Comparison of ENCODE assay signal across 8 cellular contexts in genomic region chr22:39502109-39502788, GRCh38. TPM values are rescaled to one million over a fixed set of nuclear protein-coding genes. Genes with fewer than 3 reads are reported as not detected.
DNase-seq lines count a peak whose midpoint lies in the region; ATAC-seq and TF ChIP-seq lines count a peak whose summit lies in the region.

Gene MIEF1, plus strand, starts transcription at chr22:39502290. Its CDS starts 9,005 bp downstream, at chr22:39511295.

- H3K27me3 ChIP-seq in ascending aorta (no peaks in the 10 kb centered on the region), right cardiac atrium (ENCODE audit: control insufficient read depth, insufficient read depth) (no peaks in the 10 kb centered on the region), rectal smooth muscle tissue (ENCODE audit: control insufficient read depth, insufficient read depth, low read length) (no peaks in the 10 kb centered on the region), vagina (no peaks in the 10 kb centered on the region)

- H3K27ac Mint-ChIP-seq in T-helper 2 cell treated with Interferon-gamma antibody and Interleukin-4, amounts not matched to agents 5 μg/mL and 100 μg/mL, for 36 hours = peak within 1 kb of the TSS; percentile 97

- DNase-seq in GM13977 (ENCODE audit: low spot score) (peak; percentile 97), NCI-H1694 treated with DMSO at 0.1 percent for 48 hours (lab: John Stamatoyannopoulos, UW) (peak; percentile 90), ascending aorta (ENCODE audit: low spot score in 2 of 2) (peak; percentile 91 to 99), right cardiac atrium (peak; percentile 98 to 99 (median 99)), vagina (ENCODE audit: extremely low spot score in 2 of 2) (peak in 1 of 2 donors; percentile 98)
- peak; percentile 93 for DNase-seq in T-helper 2 cell treated with Interferon-gamma antibody and Interleukin-4, amounts not matched to agents 5 μg/mL and 100 μg/mL, for 36 hours (ENCODE audit: low spot score)

- no peaks in the 10 kb centered on the region for H3K9me3 Mint-ChIP-seq in T-helper 2 cell treated with Interferon-gamma antibody and Interleukin-4, amounts not matched to agents 5 μg/mL and 100 μg/mL, for 36 hours

- no peaks in the 10 kb centered on the region for H3K27me3 Mint-ChIP-seq in T-helper 2 cell treated with Interferon-gamma antibody and Interleukin-4, amounts not matched to agents 5 μg/mL and 100 μg/mL, for 36 hours (ENCODE audit: low read depth)

- TF ChIP-seq POLR2A in vagina (IDR thresholded peaks at IDR 0.05) = peak in 1 of 2 donors; percentile 16

- intact Hi-C loops in ascending aorta (cut with DNase I) = loop anchor here (1.0 kb wide), 2 partner anchors 18 to 103 kb away; partner anchors contain the start of genes ATF4 and TAB1
- intact Hi-C loops in right cardiac atrium (cut with DNase I) = loop anchor here in 1 of 4 donors (10.0 kb wide), 1 partner anchor 117 kb away; no protein-coding TSS in a partner anchor
- intact Hi-C loops in vagina (cut with DNase I) = no loop called here

- H3K9me3 ChIP-seq in ascending aorta (no peaks in the 10 kb centered on the region), right cardiac atrium (ENCODE audit: control insufficient read depth, low read length) (no peaks in the 10 kb centered on the region), vagina (no peaks in the 10 kb centered on the region)

- peaks cover 28 to 31% of the 10 kb centered on the region in 2 donors for H3K36me3 ChIP-seq in ascending aorta
- peaks cover 18% of the 10 kb centered on the region for H3K36me3 ChIP-seq in rectal smooth muscle tissue (ENCODE audit: control insufficient read depth, insufficient read depth, low read length)
- H3K36me3 ChIP-seq in vagina = peaks cover 0 to 28% of the 10 kb centered on the region in 2 donors

- peaks cover 6 to 19% of the 10 kb centered on the region in 2 donors for H3K4me1 ChIP-seq in ascending aorta
- peaks cover 8% of the 10 kb centered on the region for H3K4me1 ChIP-seq in right cardiac atrium (ENCODE audit: control insufficient read depth, insufficient read depth, low read length)
- peaks cover 21% of the 10 kb centered on the region for H3K4me1 ChIP-seq in rectal smooth muscle tissue (ENCODE audit: control insufficient read depth, insufficient read depth, low read length)
- peaks cover 33% of the 10 kb centered on the region for H3K4me1 ChIP-seq in vagina

- in situ Hi-C loops in GM13977 (cut with MboI; ENCODE audit: low pct_unique_long_range_greater_than_20kb, low sequenced_read_pairs, unreplicated experiment) = no loop called here

- H3K27ac ChIP-seq in ascending aorta = peak within 1 kb of the TSS; percentile 87 to 94
- peak within 1 kb of the TSS; percentile 95 for H3K27ac ChIP-seq in right cardiac atrium (ENCODE audit: low read length)
- peak within 1 kb of the TSS; percentile 85 for H3K27ac ChIP-seq in rectal smooth muscle tissue (ENCODE audit: low read depth, low read length)
- H3K27ac ChIP-seq in vagina = peak within 1 kb of the TSS; percentile 83

- H3K36me3 Mint-ChIP-seq in T-helper 2 cell treated with Interferon-gamma antibody and Interleukin-4, amounts not matched to agents 5 μg/mL and 100 μg/mL, for 36 hours (ENCODE audit: low read depth) = peaks cover 33% of the 10 kb centered on the region

- peak within 1 kb of the TSS; percentile 99 for H3K4me3 Mint-ChIP-seq in T-helper 2 cell treated with Interferon-gamma antibody and Interleukin-4, amounts not matched to agents 5 μg/mL and 100 μg/mL, for 36 hours

- H3K4me3 ChIP-seq in ascending aorta (peak within 1 kb of the TSS; percentile 96 to 99), right cardiac atrium (ENCODE audit: low read length) (peak within 1 kb of the TSS; percentile 86), rectal smooth muscle tissue (ENCODE audit: low read length) (peak within 1 kb of the TSS; percentile 79), vagina (peak within 1 kb of the TSS; percentile 57 to 73)

- under 1% methylated on average over 58 of the region's 58 CpGs for WGBS in right cardiac atrium

- TF ChIP-seq CTCF in GM13977 (IDR thresholded peaks at IDR 0.05; ENCODE audit: extremely low read depth, insufficient read depth, missing control alignments) (no peak), ascending aorta (IDR thresholded peaks at IDR 0.05) (no peak), vagina (IDR thresholded peaks at IDR 0.05) (no peak)

- peaks cover 29% of the 10 kb centered on the region for H3K4me1 Mint-ChIP-seq in T-helper 2 cell treated with Interferon-gamma antibody and Interleukin-4, amounts not matched to agents 5 μg/mL and 100 μg/mL, for 36 hours (ENCODE audit: low read depth)

- peak within 1 kb of the TSS; percentile 74 for H3K9ac ChIP-seq in rectal smooth muscle tissue (ENCODE audit: low read length)

- ATAC-seq in HG02870 (IDR thresholded peaks at IDR 0.05; ENCODE audit: unreplicated experiment) = peak; percentile 89
- peak; percentile 97 to 98 for ATAC-seq in right cardiac atrium

RNA-seq across cellular contexts. Expression of gene MIEF1, which starts in this region (rescaled TPM):
- 22.5 TPM for total RNA-seq in ascending aorta
- 10 to 100 TPM; 16.3 to 22.2 (median 18.7) TPM for total RNA-seq in right cardiac atrium
- 9.0 TPM for polyA plus RNA-seq in right cardiac atrium
- 18.9 TPM for total RNA-seq in vagina
